Comparison of ENCODE assay signal across 8 cellular contexts in genomic region chr16:8963825-8964441, GRCh38. TPM values are rescaled to one million over a fixed set of nuclear protein-coding genes. Genes with fewer than 3 reads are reported as not detected.
A peak's percentile ranks its signal among the peaks of the same experiment; 100 is the strongest.
DNase-seq lines count a peak whose midpoint lies in the region; ATAC-seq, FAIRE-seq and TF ChIP-seq lines count a peak whose summit lies in the region.

USP7 (minus strand) TSS chr16:8963906; CDS start chr16:8963285, 621 bp downstream.

- no peak for TF ChIP-seq CTCF in glutamatergic neuron (IDR thresholded peaks at IDR 0.05; ENCODE audit: partially characterized antibody, unreplicated experiment)
- TF ChIP-seq CTCF in pancreas (IDR thresholded peaks at IDR 0.05) = no peak
- no peak for TF ChIP-seq CTCF in thyroid gland (IDR thresholded peaks at IDR 0.05)

- peak; percentile 89 for DNase-seq in NAMALWA (ENCODE audit: low spot score)
- DNase-seq in SKM-1 (lab: John Stamatoyannopoulos, UW; ENCODE audit: unreplicated experiment) = peak; percentile 69
- peak; percentile 87 to 94 for DNase-seq in activated naive CD4-positive, alpha-beta T cell treated with anti-CD3 and anti-CD28 coated beads, Interleukin-2, amount 50 U/mL, for 72 hours (ENCODE audit: low spot score in 2 of 2)
- DNase-seq in glutamatergic neuron = peak; percentile 95
- peak; percentile 91 to 98 (median 93) for DNase-seq in pancreas
- DNase-seq in thyroid gland = peak; percentile 88 to 93

- FAIRE-seq in pancreas (lab: Jason Lieb, UNC) = no peak

- peak within 1 kb of the TSS; percentile 94 for H3K4me3 Mint-ChIP-seq in glutamatergic neuron (ENCODE audit: unreplicated experiment)

- H3K27ac Mint-ChIP-seq in activated naive CD4-positive, alpha-beta T cell treated with anti-CD3 and anti-CD28 coated beads, Interleukin-2, amount 50 U/mL, for 72 hours = peak within 1 kb of the TSS in 1 of 2 donors; percentile 86
- peak within 1 kb of the TSS; percentile 62 for H3K27ac Mint-ChIP-seq in glutamatergic neuron (ENCODE audit: unreplicated experiment)

- H3K9me3 ChIP-seq in pancreas (no peaks in the 10 kb centered on the region), thyroid gland (no peaks in the 10 kb centered on the region)

- intact Hi-C loops in pancreas (cut with DNase I) = no loop called here
- intact Hi-C loops in thyroid gland (cut with DNase I) = loop anchor here (10.0 kb wide), 1 partner anchor 79 kb away; the partner anchor contains the start of gene LITAFD

- peaks cover 12% of the 10 kb centered on the region in 2 donors for H3K36me3 Mint-ChIP-seq in activated naive CD4-positive, alpha-beta T cell treated with anti-CD3 and anti-CD28 coated beads, Interleukin-2, amount 50 U/mL, for 72 hours
- H3K36me3 Mint-ChIP-seq in glutamatergic neuron (ENCODE audit: unreplicated experiment) = no peaks in the 10 kb centered on the region

- H3K27ac ChIP-seq in pancreas (peak within 1 kb of the TSS; percentile 64 to 80 (median 76)), thyroid gland (peak within 1 kb of the TSS in 2 of 3 donors; percentile 21 to 79)

- peak within 1 kb of the TSS; percentile 96 for H3K4me3 ChIP-seq in GM08714 (ENCODE audit: low read length)
- H3K4me3 ChIP-seq in pancreas = peak within 1 kb of the TSS; percentile 63 to 87 (median 76)
- H3K4me3 ChIP-seq in thyroid gland (replicated peaks in 1 of 3) = peak within 1 kb of the TSS; percentile 17 to 77 (median 57)

- H3K4me1 Mint-ChIP-seq in glutamatergic neuron (ENCODE audit: low read depth, unreplicated experiment) = peaks cover 36% of the 10 kb centered on the region

- ATAC-seq in HG02571 (IDR thresholded peaks at IDR 0.05; ENCODE audit: unreplicated experiment) = peak; percentile 78
- peak; percentile 90 to 96 for ATAC-seq in activated naive CD4-positive, alpha-beta T cell treated with anti-CD3 and anti-CD28 coated beads, Interleukin-2, amount 50 U/mL, for 72 hours
- ATAC-seq in pancreas = peak; percentile 91 to 94 (median 92)

- H3K36me3 ChIP-seq in pancreas (no peaks in the 10 kb centered on the region), thyroid gland (no peaks in the 10 kb centered on the region)

- no peaks in the 10 kb centered on the region for H3K9me3 Mint-ChIP-seq in activated naive CD4-positive, alpha-beta T cell treated with anti-CD3 and anti-CD28 coated beads, Interleukin-2, amount 50 U/mL, for 72 hours
- peaks cover 17% of the 10 kb centered on the region for H3K9me3 Mint-ChIP-seq in glutamatergic neuron (ENCODE audit: unreplicated experiment)

- 0% methylated on average over 40 to 78 of the region's 78 CpGs for WGBS in pancreas, 2 donors
- 1 to 2% methylated on average over 15 to 35 of the region's 78 CpGs for WGBS in thyroid gland, 2 donors

- peaks cover 19 to 21% (median 20%) of the 10 kb centered on the region in 3 donors for H3K4me1 ChIP-seq in pancreas
- peaks cover 35 to 36% of the 10 kb centered on the region in 2 donors for H3K4me1 ChIP-seq in thyroid gland

- TF ChIP-seq POLR2A in thyroid gland (IDR thresholded peaks at IDR 0.05) = peak in 1 of 2 donors; percentile 82

- H3K27me3 ChIP-seq in pancreas (no peaks in the 10 kb centered on the region), thyroid gland (no peaks in the 10 kb centered on the region)

- H3K27me3 Mint-ChIP-seq in glutamatergic neuron (ENCODE audit: unreplicated experiment) = peaks cover 15% of the 10 kb centered on the region

RNA-seq across cellular contexts. Expression of gene USP7, which starts in this region (rescaled TPM):
- total RNA-seq in activated naive CD4-positive, alpha-beta T cell treated with anti-CD3 and anti-CD28 coated beads, Interleukin-2, amount 50 U/mL, for 72 hours = 100 to 1,000 TPM; 154 to 171 TPM
- total RNA-seq in glutamatergic neuron (ENCODE audit: unreplicated experiment) (167 TPM), pancreas (10 to 100 TPM; 37.1 to 56.5 (median 40.6) TPM), thyroid gland (10 to 100 TPM; 57.9 to 93.6 (median 85.5) TPM)
- 10 to 100 TPM; 13.0 to 30.2 TPM for polyA plus RNA-seq in pancreas

Comparison
In these comparisons a context has a peak if more than half of its experiments do, and no peak if none do; other contexts are left out.
1. Peak in every context shown above with its lines: DNase-seq, ATAC-seq, H3K4me3 ChIP-seq and H3K27ac ChIP-seq.